10 cellular contexts compared by ENCODE assay signal in genomic region chr12:109612975-109613502, GRCh38. TPM values are rescaled to one million over a fixed set of nuclear protein-coding genes. Genes with fewer than 3 reads are reported as not detected.
DNase-seq lines count a peak whose midpoint lies in the region; ATAC-seq and TF ChIP-seq lines count a peak whose summit lies in the region.
"Had no signal": no experiment of that assay in that cellular context is flagged by ENCODE, and none has a peak within 500 bp of the region (broad histone marks: within the 10 kb centered on the region; RNA-seq: fewer than 3 reads in every experiment).

No MANE protein-coding gene starts in this region.

- H3K27ac ChIP-seq in right atrium auricular region = no peak overlapping the region
- H3K27ac ChIP-seq: esophagus muscularis mucosa had no signal

- H3K9me3 Mint-ChIP-seq in Calu3 (ENCODE audit: low read depth, unreplicated experiment) = no peaks in the 10 kb centered on the region
- H3K9me3 Mint-ChIP-seq in activated CD8-positive, alpha-beta T cell treated with anti-CD3 and anti-CD28 coated beads, Interleukin-2, amount 10 ng/mL, durations not matched to agents 7 days and 5 days (ENCODE audit: insufficient read depth) = no peaks in the 10 kb centered on the region

- POLR2A ChIA-PET in activated CD8-positive, alpha-beta T cell treated with anti-CD3 and anti-CD28 coated beads, Interleukin-2, amount 10 ng/mL, durations not matched to agents 7 days and 5 days (lab: Charles Lee) = no interaction called here

- H3K4me1 ChIP-seq in right atrium auricular region = no peaks in the 10 kb centered on the region
- H3K4me1 ChIP-seq: esophagus muscularis mucosa had no signal

- DNase-seq in Calu3 = no peak
- no peak for DNase-seq in HFF-Myc (ENCODE audit: extremely low read depth, low read depth)
- DNase-seq in activated CD8-positive, alpha-beta T cell treated with anti-CD3 and anti-CD28 coated beads, Interleukin-2, amount 10 ng/mL, durations not matched to agents 7 days and 5 days = peak; percentile 25
- DNase-seq in left kidney (ENCODE audit: low read depth, low spot score) = peak; percentile 29
- DNase-seq in activated effector memory CD4-positive, alpha-beta T cell treated with anti-CD3 and anti-CD28 coated beads, Interleukin-2, amount 50 U/mL, for 16 hours = no peak
- DNase-seq in NOMO-1 treated with dmso at 0.1 percent for 144 hours (lab: John Stamatoyannopoulos, UW; ENCODE audit: unreplicated experiment) = no peak
- DNase-seq in right atrium auricular region (ENCODE audit: low spot score) = no peak
- DNase-seq: activated T-cell treated with anti-CD3 and anti-CD28 coated beads, Interleukin-2, amount 50 U/mL, for 1 hour had no signal

- CTCF ChIA-PET in Calu3 (lab: Charles Lee) = no interaction called here
- CTCF ChIA-PET in activated CD8-positive, alpha-beta T cell treated with anti-CD3 and anti-CD28 coated beads, Interleukin-2, amount 10 ng/mL, durations not matched to agents 7 days and 5 days (lab: Charles Lee) = interaction anchor here (0.9 kb wide), 1 partner anchor 180 kb away, joined by 3 read pairs; no protein-coding TSS in a partner anchor

- intact Hi-C loops in Calu3 (cut with micrococcal nuclease; ENCODE audit: unreplicated experiment) = loop anchor here (5.0 kb wide), 1 partner anchor 164 kb away; no protein-coding TSS in a partner anchor

- no peak overlapping the region for H3K4me3 ChIP-seq in HFF-Myc (replicated peaks; ENCODE audit: low read depth, low read length)
- H3K4me3 ChIP-seq in right atrium auricular region = no peak overlapping the region
- H3K4me3 ChIP-seq: esophagus muscularis mucosa had no signal

- peaks cover 100% of the 10 kb centered on the region for H3K27me3 Mint-ChIP-seq in Calu3 (ENCODE audit: unreplicated experiment)
- H3K27me3 Mint-ChIP-seq in activated CD8-positive, alpha-beta T cell treated with anti-CD3 and anti-CD28 coated beads, Interleukin-2, amount 10 ng/mL, durations not matched to agents 7 days and 5 days (ENCODE audit: low read depth) = peaks cover 11% of the 10 kb centered on the region

- H3K4me1 Mint-ChIP-seq in Calu3 (ENCODE audit: low read depth, unreplicated experiment) = no peaks in the 10 kb centered on the region
- no peaks in the 10 kb centered on the region for H3K4me1 Mint-ChIP-seq in activated CD8-positive, alpha-beta T cell treated with anti-CD3 and anti-CD28 coated beads, Interleukin-2, amount 10 ng/mL, durations not matched to agents 7 days and 5 days (ENCODE audit: low read depth)

- ATAC-seq in activated CD8-positive, alpha-beta T cell treated with anti-CD3 and anti-CD28 coated beads, Interleukin-2, amount 10 ng/mL, durations not matched to agents 7 days and 5 days = no peak
- ATAC-seq in HG02623 (IDR thresholded peaks at IDR 0.05; ENCODE audit: unreplicated experiment) = no peak

- H3K36me3 ChIP-seq in right atrium auricular region = no peaks in the 10 kb centered on the region
- H3K36me3 ChIP-seq: esophagus muscularis mucosa had no signal

- no peak overlapping the region for H3K27ac Mint-ChIP-seq in Calu3 (ENCODE audit: unreplicated experiment)
- no peak overlapping the region for H3K27ac Mint-ChIP-seq in activated CD8-positive, alpha-beta T cell treated with anti-CD3 and anti-CD28 coated beads, Interleukin-2, amount 10 ng/mL, durations not matched to agents 7 days and 5 days

- BruUV-seq in Calu3 (replicated peaks; lab: Mats Ljungman, UMichigan) = no TSS peak

- H3K36me3 Mint-ChIP-seq in Calu3 (ENCODE audit: insufficient read depth, unreplicated experiment) = no peaks in the 10 kb centered on the region
- no peaks in the 10 kb centered on the region for H3K36me3 Mint-ChIP-seq in activated CD8-positive, alpha-beta T cell treated with anti-CD3 and anti-CD28 coated beads, Interleukin-2, amount 10 ng/mL, durations not matched to agents 7 days and 5 days (ENCODE audit: low read depth)

- no peak overlapping the region for H3K4me3 Mint-ChIP-seq in Calu3 (ENCODE audit: low read depth, unreplicated experiment)
- H3K4me3 Mint-ChIP-seq in activated CD8-positive, alpha-beta T cell treated with anti-CD3 and anti-CD28 coated beads, Interleukin-2, amount 10 ng/mL, durations not matched to agents 7 days and 5 days = no peak overlapping the region

- TF ChIP-seq CTCF in Calu3 (IDR thresholded peaks at IDR 0.05; ENCODE audit: unreplicated experiment) (peak; percentile 44), HFF-Myc (IDR thresholded peaks at IDR 0.05; ENCODE audit: low read depth, low read length, missing control alignments) (peak; percentile 35), right atrium auricular region (IDR thresholded peaks at IDR 0.05) (peak in 1 of 2 donors; percentile 10)

- no peaks in the 10 kb centered on the region for H3K9me3 ChIP-seq in right atrium auricular region
- H3K9me3 ChIP-seq: esophagus muscularis mucosa had no signal

- H3K27me3 ChIP-seq in right atrium auricular region = no peaks in the 10 kb centered on the region

RNA-seq across cellular contexts. Expression of gene MVK, which starts 39.4 kb away (rescaled TPM):
- total RNA-seq in Calu3 (2022) (41.6 and 46.7 TPM in 2 replicates), right atrium auricular region (1 to 10 TPM; 5.5 to 7.5 TPM)
- 10 to 100 TPM; 25.0 to 28.5 TPM for total RNA-seq in activated CD8-positive, alpha-beta T cell treated with anti-CD3 and anti-CD28 coated beads, Interleukin-2, amount 10 ng/mL, durations not matched to agents 7 days and 5 days

RNA-seq across cellular contexts. Expression of gene MMAB, which starts 39.7 kb away (rescaled TPM):
- 70.2 and 82.8 TPM in 2 replicates for total RNA-seq in Calu3 (2022)
- 10 to 100 TPM; 42.8 to 44.3 TPM for total RNA-seq in activated CD8-positive, alpha-beta T cell treated with anti-CD3 and anti-CD28 coated beads, Interleukin-2, amount 10 ng/mL, durations not matched to agents 7 days and 5 days
- total RNA-seq in right atrium auricular region = 10 to 100 TPM; 30.3 to 53.1 TPM

Comparison
In these comparisons a context has a peak if more than half of its experiments do, and no peak if none do; other contexts are left out.
1. DNase-seq: peak in activated CD8-positive, alpha-beta T cell treated with anti-CD3 and anti-CD28 coated beads, Interleukin-2, amount 10 ng/mL, durations not matched to agents 7 days and 5 days (single experiment) and left kidney (single experiment); none in Calu3 (single experiment), HFF-Myc (single experiment), activated effector memory CD4-positive, alpha-beta T cell treated with anti-CD3 and anti-CD28 coated beads, Interleukin-2, amount 50 U/mL, for 16 hours (single experiment), NOMO-1 treated with dmso at 0.1 percent for 144 hours (single experiment) and right atrium auricular region (single experiment).